12 cellular contexts compared by ENCODE assay signal in genomic region chr14:54767139-54767431, GRCh38.
"Had no signal": no experiment of that assay in that cellular context is flagged by ENCODE, and none has a peak within 500 bp of the region (broad histone marks: within the 10 kb centered on the region; RNA-seq: fewer than 3 reads in every experiment).

No MANE protein-coding gene starts in this region.

- H3K4me1 ChIP-seq: pancreas had no signal

- H3K27me3 Mint-ChIP-seq: memory B cell had no signal

- H3K4me3 ChIP-seq: esophagus muscularis mucosa, pancreas had no signal

- H3K4me1 Mint-ChIP-seq: memory B cell had no signal

- DNase-seq: activated naive CD4-positive, alpha-beta T cell treated with Interleukin-2 at 50 U/mL for 16 hours; amniotic stem cell; brain microvascular endothelial cell; nephron progenitor cell; pancreas; SHP77; small intestine; stimulated activated naive CD4-positive, alpha-beta T cell had no signal

- H3K27ac ChIP-seq: brain microvascular endothelial cell, pancreas had no signal

- H3K27ac Mint-ChIP-seq: memory B cell; T-helper 1 cell treated with Interleukin-12 subunit alpha and Interleukin-12 subunit beta and Interleukin-4 antibody, amounts not matched to agents 30 μg/mL and 1 μg/mL, for 36 hours; WTC11 had no signal

- H3K4me3 Mint-ChIP-seq: memory B cell; nephron progenitor cell; T-helper 1 cell treated with Interleukin-12 subunit alpha and Interleukin-12 subunit beta and Interleukin-4 antibody, amounts not matched to agents 30 μg/mL and 1 μg/mL, for 36 hours; WTC11 had no signal

- H3K9me3 Mint-ChIP-seq: memory B cell; nephron progenitor cell; T-helper 1 cell treated with Interleukin-12 subunit alpha and Interleukin-12 subunit beta and Interleukin-4 antibody, amounts not matched to agents 30 μg/mL and 1 μg/mL, for 36 hours; WTC11 had no signal

- H3K27me3 ChIP-seq: brain microvascular endothelial cell, esophagus muscularis mucosa, pancreas had no signal

- H3K36me3 Mint-ChIP-seq: WTC11 had no signal

- H3K9me3 ChIP-seq: esophagus muscularis mucosa, pancreas had no signal

- H3K36me3 ChIP-seq: pancreas had no signal
